Comparison of ENCODE assay signal across 9 cellular contexts in the genomic region with DNA sequence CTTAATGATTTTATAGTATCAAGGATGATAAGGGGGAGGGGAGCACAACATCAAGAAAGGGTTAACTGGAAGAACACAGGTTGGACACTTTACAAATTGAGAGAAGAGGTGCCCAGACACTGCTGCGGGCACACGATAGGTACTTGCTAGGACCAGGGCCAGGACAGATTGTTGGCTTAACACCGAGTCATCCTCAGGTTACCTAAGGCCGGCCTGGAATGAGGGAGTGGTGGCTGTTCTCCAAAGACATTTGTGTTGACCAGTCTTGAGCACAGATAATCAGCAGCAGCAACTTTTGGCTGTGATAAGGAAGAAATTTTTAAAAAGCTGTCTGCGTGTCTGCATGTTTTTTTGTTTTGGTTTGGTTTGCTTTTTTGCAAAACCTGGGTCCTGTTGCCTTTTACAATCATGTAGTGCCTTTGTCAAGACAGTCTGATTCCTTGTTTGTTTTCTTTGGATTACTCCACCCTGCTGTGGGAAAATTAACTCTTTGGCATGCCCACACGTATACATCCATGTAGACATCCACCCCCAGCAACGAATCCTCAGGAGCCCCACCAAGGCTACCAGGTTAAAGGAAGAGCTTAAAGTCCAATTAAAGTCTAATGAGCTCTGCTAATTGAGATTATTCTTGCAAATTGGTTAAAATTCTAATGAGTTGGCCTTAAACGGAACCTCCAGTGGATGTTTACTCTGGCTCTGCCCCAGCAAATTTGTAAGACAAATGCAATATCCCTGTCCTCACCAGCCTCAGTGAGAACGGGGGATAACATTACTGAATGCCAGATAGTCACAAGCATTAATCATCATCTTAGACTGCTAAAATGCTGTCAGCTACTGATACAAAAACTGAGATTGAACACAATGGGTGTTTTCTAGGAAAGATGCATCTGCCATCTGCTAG.
DNase-seq lines count a peak whose midpoint lies in the region; TF ChIP-seq lines count a peak whose summit lies in the region.
"Had no signal": no experiment of that assay in that cellular context is flagged by ENCODE, and none has a peak within 500 bp of the region (broad histone marks: within the 10 kb centered on the region; RNA-seq: fewer than 3 reads in every experiment).

No MANE protein-coding gene starts in this region.

- TF ChIP-seq CTCF in esophagus squamous epithelium (IDR thresholded peaks at IDR 0.05) (no peak), WERI-Rb-1 (IDR thresholded peaks at IDR 0.05; ENCODE audit: low read depth, low read length) (no peak)

- intact Hi-C loops in esophagus squamous epithelium (cut with DNase I), result no loop called here

- H3K36me3 ChIP-seq in esophagus squamous epithelium (no peaks in the 10 kb centered on the region), WERI-Rb-1 (peaks cover 2% of the 10 kb centered on the region; the same call in 1 of the 2 replicates)

- DNase-seq in HCEC 1CT (peak; percentile 78), NCI-H774 (lab: John Stamatoyannopoulos, UW) (peak; percentile 25), esophagus squamous epithelium (lab: John Stamatoyannopoulos, UW) (no peak), skeletal muscle cell (ENCODE audit: low read depth) (peak; percentile 82), WERI-Rb-1 (no peak), NK-92 (lab: John Stamatoyannopoulos, UW; ENCODE audit: unreplicated experiment) (no peak), HUDEP-2 (lab: John Stamatoyannopoulos, UW; ENCODE audit: unreplicated experiment in 76 of 76) (no peak)
- no peak for DNase-seq in stimulated activated naive CD4-positive, alpha-beta T cell treated with Interleukin-2 at 50 U/mL for 16 hours (lab: John Stamatoyannopoulos, UW)
- DNase-seq: activated naive CD8-positive, alpha-beta T cell treated with anti-CD3 and anti-CD28 coated beads, Interleukin-2, amount 10 ng/mL, durations not matched to agents 7 days and 5 days had no signal

- WGBS in esophagus squamous epithelium, 2 donors, result 19 to 22% methylated on average over 9 of the region's 9 CpGs

- H3K4me1 ChIP-seq in esophagus squamous epithelium, result peaks cover 20 to 85% (median 30%) of the 10 kb centered on the region in 3 donors

- H3K27me3 ChIP-seq in esophagus squamous epithelium (no peaks in the 10 kb centered on the region), WERI-Rb-1 (ENCODE audit: insufficient read depth, low read depth, severe bottlenecking) (no peaks in the 10 kb centered on the region)

- H3K9me3 ChIP-seq in esophagus squamous epithelium, result no peaks in the 10 kb centered on the region
- H3K9me3 ChIP-seq in WERI-Rb-1 (ENCODE audit: severe bottlenecking), result no peaks in the 10 kb centered on the region

- H3K27ac ChIP-seq in esophagus squamous epithelium, result peak overlapping the region; percentile 41 to 58 (median 48)
- no peak overlapping the region for H3K27ac ChIP-seq in WERI-Rb-1

- TF ChIP-seq POLR2A in esophagus squamous epithelium (IDR thresholded peaks at IDR 0.05), result no peak

- H3K4me3 ChIP-seq in esophagus squamous epithelium, result peak overlapping the region in 1 of 4 donors; percentile 13
- H3K4me3 ChIP-seq in skeletal muscle cell (ENCODE audit: low read depth, low read length), result no peak overlapping the region
- no peak overlapping the region for H3K4me3 ChIP-seq in WERI-Rb-1 (ENCODE audit: low read depth, low read length)

Comparison
In these comparisons a context has a peak if more than half of its experiments do, and no peak if none do; other contexts are left out.
1. DNase-seq: peak in HCEC 1CT (single experiment), NCI-H774 (single experiment) and skeletal muscle cell (single experiment); none in esophagus squamous epithelium (single experiment), stimulated activated naive CD4-positive, alpha-beta T cell treated with Interleukin-2 at 50 U/mL for 16 hours (single experiment), WERI-Rb-1 (single experiment), NK-92 (single experiment) and HUDEP-2 (0 of 76).